In genomic region chr17:15886804-15887203, GRCh38 we compare ENCODE assay signal across 1 cellular context.
TF ChIP-seq lines count a peak whose summit lies in the region.

No MANE protein-coding gene starts in this region.

TF ChIP-seq in K562, 482 proteins besides CTCF, POLR2A, EP300 and RAD21 (continued from another document):
- TF ChIP-seq ZBTB11 (CRISPR knock-in tag; IDR thresholded peaks at IDR 0.05) (no peak), PKNOX1 (IDR thresholded peaks at IDR 0.05) (peak; percentile 80), CTBP1 (IDR thresholded peaks at IDR 0.05; ENCODE audit: borderline replicate concordance) (peak; percentile 24; the same call in 1 of the 2 replicates), MAFG (tag; conservative IDR thresholded peaks at IDR 0.05) (no peak), NFATC3 (IDR thresholded peaks at IDR 0.05) (no peak), RBM25 (IDR thresholded peaks at IDR 0.05; ENCODE audit: low read depth, low read length, severe bottlenecking) (no peak), ZKSCAN1 (IDR thresholded peaks at IDR 0.05; ENCODE audit: low read depth, low read length) (no peak), ZNF121 (CRISPR knock-in tag; conservative IDR thresholded peaks at IDR 0.05) (no peak), ZHX1 (conservative IDR thresholded peaks at IDR 0.05; ENCODE audit: low read length) (no peak), SRF (CRISPR knock-in tag; IDR thresholded peaks at IDR 0.05) (no peak), ZFX (CRISPR knock-in tag; IDR thresholded peaks at IDR 0.05) (no peak), SMARCE1 (IDR thresholded peaks at IDR 0.05) (no peak), XRCC4 (IDR thresholded peaks at IDR 0.05; ENCODE audit: extremely low read depth, insufficient read depth, insufficient read length) (no peak), SETDB1 (IDR thresholded peaks at IDR 0.05; ENCODE audit: low read length) (no peak), RCOR1 (IDR thresholded peaks at IDR 0.05; ENCODE audit: borderline replicate concordance in 1 of 2, low read depth in 2 of 2, low read length in 2 of 2) (0 out of 4 replicates have a peak, but pooled peaks of 1 of the 2 experiments have one; percentile 45), BRF1 (IDR thresholded peaks at IDR 0.05; ENCODE audit: borderline replicate concordance, extremely low read depth, insufficient read length) (no peak), PHF20 (IDR thresholded peaks at IDR 0.05; ENCODE audit: partially characterized antibody) (no peak)
TF ChIP-seq in K562: peak in this region for 4.
